ENCODE assay signal across 23 cellular contexts in the genomic region with DNA sequence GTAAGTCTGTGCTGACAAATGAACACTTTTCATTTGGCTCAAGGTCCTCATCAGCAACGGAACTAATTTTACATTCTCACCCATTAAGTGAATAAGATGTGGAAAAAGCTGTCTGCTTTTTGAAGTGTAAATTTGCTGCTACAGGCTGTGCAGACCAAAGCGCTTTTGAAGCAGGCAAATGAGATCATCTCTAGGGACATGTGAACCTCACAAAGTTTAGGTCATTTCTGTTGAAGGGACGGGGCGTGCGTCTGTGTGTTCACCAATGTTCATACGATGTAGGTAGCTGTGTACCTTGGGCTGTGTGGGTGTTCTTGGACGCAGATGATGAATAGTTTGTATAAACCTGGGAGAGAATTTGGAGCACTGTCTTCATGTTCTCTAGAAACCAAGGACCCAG.
"Had no signal": no experiment of that assay in that cellular context is flagged by ENCODE, and none has a peak within 500 bp of the region (broad histone marks: within the 10 kb centered on the region; RNA-seq: fewer than 3 reads in every experiment).

No MANE protein-coding gene starts in this region.

- H2AFZ ChIP-seq: hepatocyte had no signal

- H3K4me2 ChIP-seq: hepatocyte had no signal

- ATAC-seq: effector memory CD8-positive, alpha-beta T cell; esophagus mucosa; foreskin keratinocyte; gastroesophageal sphincter; heart left ventricle; left cardiac atrium; left lung; left ventricle myocardium superior; lower lobe of right lung; mucosa of descending colon; naive thymus-derived CD8-positive, alpha-beta T cell had no signal

- H3K4me1 ChIP-seq: colonic mucosa, foreskin keratinocyte, heart left ventricle, left lung, lower lobe of right lung had no signal

- H3K9me3 ChIP-seq: colonic mucosa, gastroesophageal sphincter, heart left ventricle, left lung, lower lobe of right lung, mucosa of descending colon had no signal

- H3K4me3 ChIP-seq: colonic mucosa, gastroesophageal sphincter, heart left ventricle, hepatocyte, left lung, lower lobe of right lung, mucosa of descending colon had no signal

- H3K36me3 ChIP-seq: colonic mucosa, gastroesophageal sphincter, heart left ventricle, left lung, lower lobe of right lung had no signal

- DNase-seq: colonic mucosa; cortex of kidney; effector CD8-positive, alpha-beta T cell; effector memory CD8-positive, alpha-beta T cell; endodermal cell; erythroblast; foreskin keratinocyte; heart left ventricle; hypothalamus; immature natural killer cell; islet precursor cell; left cardiac atrium; left lung; left ventricle myocardium superior; lower lobe of right lung; mesenchymal stem cell; mucosa of descending colon; naive B cell; naive thymus-derived CD8-positive, alpha-beta T cell had no signal

- H3K79me2 ChIP-seq: hepatocyte had no signal

- H3K27me3 ChIP-seq: colonic mucosa, foreskin keratinocyte, gastroesophageal sphincter had no signal

- H3K27ac ChIP-seq: colonic mucosa, epithelial cell of prostate, foreskin keratinocyte, gastroesophageal sphincter, heart left ventricle, hepatocyte, left lung, lower lobe of right lung had no signal
